In the genomic region with DNA sequence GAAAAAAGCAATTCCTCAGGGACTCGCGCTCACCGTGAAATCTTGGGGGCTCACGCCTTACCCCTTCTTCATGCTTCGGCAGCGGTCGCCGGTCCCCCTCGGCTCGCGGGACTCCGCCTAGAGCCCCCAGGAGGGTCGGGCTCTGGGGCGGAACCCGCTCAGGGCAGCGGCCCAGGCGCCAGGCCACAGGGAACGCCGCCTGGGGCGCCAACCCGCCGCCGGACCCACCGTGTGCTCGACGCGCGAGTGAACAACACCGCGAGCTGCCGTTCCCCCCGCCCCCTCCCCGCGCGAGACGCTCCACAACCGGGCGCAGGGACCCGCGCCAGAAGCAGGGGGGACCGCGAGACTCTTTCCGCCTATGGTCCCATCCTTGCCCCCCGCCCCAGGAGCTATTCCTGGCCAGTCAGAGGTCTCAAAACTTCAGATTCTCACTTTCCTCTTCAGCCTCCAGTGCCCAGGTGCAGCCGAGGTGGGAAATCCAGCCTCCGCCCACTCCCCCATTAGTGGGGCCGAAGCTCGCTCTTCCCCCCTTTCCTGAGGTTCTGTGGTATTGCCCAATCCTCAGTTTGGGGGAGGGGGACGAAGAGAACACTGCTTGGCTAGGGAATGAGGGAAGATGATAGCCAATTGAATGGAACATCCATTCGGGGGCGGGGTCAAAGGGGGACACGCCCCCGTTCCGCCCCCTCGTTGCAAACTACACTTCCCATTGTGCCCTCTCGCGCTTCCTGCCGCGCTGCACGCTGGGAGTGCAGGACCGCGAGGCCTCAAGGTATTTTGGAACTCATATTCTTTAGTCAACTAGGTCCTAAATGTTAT, we compare ENCODE assay signal across 8 cellular contexts. TPM values are rescaled to one million over a fixed set of nuclear protein-coding genes. Genes with fewer than 3 reads are reported as not detected.
DNase-seq lines count a peak whose midpoint lies in the region; ATAC-seq, FAIRE-seq and TF ChIP-seq lines count a peak whose summit lies in the region.

A gene (minus strand): TSS at position 265 of the 822 bp plus-strand sequence. CDS start 52,069 bp downstream, outside the sequence.

- TF ChIP-seq RAD21 in A549 (conservative IDR thresholded peaks at IDR 0.05 in 1 of 2, IDR thresholded peaks at IDR 0.05 in 1 of 2) = no peak

- H3K27me3 ChIP-seq in mammary epithelial cell (ENCODE audit: insufficient read depth, low read length) (no peaks in the 10 kb centered on the region), iPS-20b (ENCODE audit: insufficient read depth, low read length) (no peaks in the 10 kb centered on the region), skeletal muscle tissue (ENCODE audit: control insufficient read depth in 3 of 3, insufficient read depth in 3 of 3, low read length in 3 of 3) (no peaks in the 10 kb centered on the region)

- H3K9ac ChIP-seq in mammary epithelial cell (ENCODE audit: insufficient read depth, low read length) = peak within 1 kb of the TSS; percentile 91
- H3K9ac ChIP-seq in iPS-20b (ENCODE audit: low read depth, low read length) = peak within 1 kb of the TSS; percentile 97
- peak within 1 kb of the TSS; percentile 82 to 95 (median 91) for H3K9ac ChIP-seq in skeletal muscle tissue (ENCODE audit: low read depth in 1 of 3, low read length in 3 of 3)

- CTCF ChIA-PET in A549 (lab: Yijun Ruan, JAX) (interaction anchor here (1.0 to 3.6 kb wide), 6 partner anchors 9 to 213 kb away, joined by 3 to 13 read pairs (median 3); no protein-coding TSS in a partner anchor), mammary epithelial cell (lab: Charles Lee; ENCODE audit: low non-redundant PET) (interaction anchor here (0.6 to 0.7 kb wide), 2 partner anchors 696 to 898 kb away, joined by 5 to 15 read pairs; no protein-coding TSS in a partner anchor)

- peaks cover 43% of the 10 kb centered on the region for H3K4me1 ChIP-seq in A549
- H3K4me1 ChIP-seq in mammary epithelial cell (ENCODE audit: insufficient read depth, low read length) = peaks cover 13% of the 10 kb centered on the region
- H3K4me1 ChIP-seq in iPS-20b (ENCODE audit: insufficient read depth, low read length) = no peaks in the 10 kb centered on the region; the same call in 1 of the 2 replicates
- H3K4me1 ChIP-seq in skeletal muscle tissue (ENCODE audit: control insufficient read depth in 3 of 3, insufficient read depth in 3 of 3, low read length in 3 of 3) = peaks cover 10 to 35% (median 33%) of the 10 kb centered on the region in 3 donors

- BruUV-seq in mammary epithelial cell (replicated peaks; lab: Mats Ljungman, UMichigan) = no TSS peak

- H3K36me3 ChIP-seq in mammary epithelial cell (ENCODE audit: insufficient read depth, low read length) (no peaks in the 10 kb centered on the region), iPS-20b (ENCODE audit: insufficient read depth, low read depth, low read length) (peaks cover 7% of the 10 kb centered on the region; the same call in 1 of the 2 replicates), skeletal muscle tissue (ENCODE audit: control insufficient read depth in 3 of 3, insufficient read depth in 3 of 3, low read length in 3 of 3) (no peaks in the 10 kb centered on the region)

- 2% methylated on average over 12 of the region's 62 CpGs for WGBS in A549 (ENCODE audit: missing lambda C conversion rate)
- under 1% methylated on average over 18 of the region's 62 CpGs for WGBS in mammary epithelial cell (ENCODE audit: low coverage, missing lambda C conversion rate)

- in situ Hi-C loops in mammary epithelial cell (cut with MboI; ENCODE audit: low sequenced_read_pairs in 2 of 2) = loop anchor here in 1 of 2 donors (25.0 kb wide), 1 partner anchor 208 kb away; no protein-coding TSS in a partner anchor

- no peak for TF ChIP-seq CTCF in A549 (IDR thresholded peaks at IDR 0.05)
- no peak for TF ChIP-seq CTCF in VCaP (conservative IDR thresholded peaks at IDR 0.05)
- TF ChIP-seq CTCF in mammary epithelial cell (conservative IDR thresholded peaks at IDR 0.05 in 1 of 2, IDR thresholded peaks at IDR 0.05 in 1 of 2; ENCODE audit: extremely low read depth in 1 of 2, insufficient read depth in 1 of 2, low read depth in 1 of 2, low read length in 2 of 2) = no peak

- H3K79me2 ChIP-seq in mammary epithelial cell (ENCODE audit: insufficient read depth, low read length) = peaks cover 86% of the 10 kb centered on the region

- peak; percentile 44 for TF ChIP-seq POLR2A in A549 (IDR thresholded peaks at IDR 0.05; ENCODE audit: low read length)

- peak within 1 kb of the TSS; percentile 100 for H2AFZ ChIP-seq in mammary epithelial cell (ENCODE audit: low read depth, low read length)

- H3K4me2 ChIP-seq in A549 (peak within 1 kb of the TSS; percentile 91), mammary epithelial cell (ENCODE audit: insufficient read depth, low read depth, low read length) (peak within 1 kb of the TSS; percentile 91)

- POLR2A ChIA-PET in A549 (lab: Yijun Ruan, JAX) = no interaction called here

- H3K4me3 ChIP-seq in A549 = peak within 1 kb of the TSS; percentile 95
- H3K4me3 ChIP-seq in mammary epithelial cell (replicated peaks in 1 of 3; ENCODE audit: insufficient read depth in 1 of 3, low read depth in 2 of 3, low read length in 3 of 3) = peak within 1 kb of the TSS; percentile 86 to 95 (median 91)
- H3K4me3 ChIP-seq in iPS-20b (ENCODE audit: low read length) = peak within 1 kb of the TSS; percentile 93
- peak within 1 kb of the TSS; percentile 89 to 100 (median 99) for H3K4me3 ChIP-seq in skeletal muscle tissue (ENCODE audit: low read length in 3 of 3)

- H4K20me1 ChIP-seq in mammary epithelial cell (ENCODE audit: insufficient read depth, low read length) = no peaks in the 10 kb centered on the region

- DNase-seq in A549 (ENCODE audit: low read depth in 1 of 2, low spot score in 1 of 2) (peak; percentile 62 to 96), NCI-H2196 (lab: John Stamatoyannopoulos, UW; ENCODE audit: unreplicated experiment) (peak; percentile 96), mammary epithelial cell (peak; percentile 98)

- peak within 1 kb of the TSS; percentile 94 to 96 for H3K27ac ChIP-seq in A549
- H3K27ac ChIP-seq in VCaP = peak within 1 kb of the TSS; percentile 96
- peak within 1 kb of the TSS; percentile 90 for H3K27ac ChIP-seq in mammary epithelial cell (ENCODE audit: insufficient read depth, low read depth, low read length)
- H3K27ac ChIP-seq in iPS-20b (ENCODE audit: low read length) = peak within 1 kb of the TSS; percentile 99
- H3K27ac ChIP-seq in skeletal muscle tissue (ENCODE audit: low read depth, low read length) = peak within 1 kb of the TSS; percentile 53

- no peak for TF ChIP-seq EP300 in A549 (IDR thresholded peaks at IDR 0.05)

- peak; percentile 85 to 92 for ATAC-seq in A549
- ATAC-seq in GM18868 (IDR thresholded peaks at IDR 0.05; ENCODE audit: unreplicated experiment) = peak; percentile 83
- ATAC-seq in HG03135 (IDR thresholded peaks at IDR 0.05; ENCODE audit: unreplicated experiment) = peak; percentile 87

- peak; percentile 36 for FAIRE-seq in A549 (lab: Jason Lieb, UNC)

- H3K9me3 ChIP-seq in A549 = no peaks in the 10 kb centered on the region
- no peaks in the 10 kb centered on the region for H3K9me3 ChIP-seq in mammary epithelial cell (replicated peaks; ENCODE audit: insufficient read depth, low read length)
- H3K9me3 ChIP-seq in iPS-20b (ENCODE audit: insufficient read depth, low read depth, low read length) = no peaks in the 10 kb centered on the region
- H3K9me3 ChIP-seq in skeletal muscle tissue (ENCODE audit: control insufficient read depth in 3 of 3, low read length in 3 of 3) = no peaks in the 10 kb centered on the region

- intact Hi-C loops in mammary epithelial cell (cut with micrococcal nuclease) = loop anchor here (2.0 to 5.0 kb wide), 5 partner anchors 39 to 1172 kb away; no protein-coding TSS in a partner anchor

- dilution Hi-C loops in mammary epithelial cell (cut with HindIII; ENCODE audit: low sequenced_read_pairs) = no loop called here

TF ChIP-seq in A549, 52 proteins besides CTCF, POLR2A, EP300 and RAD21 (continues in another document):
- peak; percentile 64 to 91; a peak in 3 of 4 replicates for TF ChIP-seq CEBPB (IDR thresholded peaks at IDR 0.05)
- no peak for TF ChIP-seq ZNF302 (CRISPR knock-in tag; IDR thresholded peaks at IDR 0.05)
- no peak for TF ChIP-seq KDM1A (IDR thresholded peaks at IDR 0.05; ENCODE audit: low read depth)
- TF ChIP-seq JUNB (IDR thresholded peaks at IDR 0.05) = no peak
- no peak for TF ChIP-seq EHF (CRISPR knock-in tag; IDR thresholded peaks at IDR 0.05)
- no peak for TF ChIP-seq TP53 (CRISPR knock-in tag; IDR thresholded peaks at IDR 0.05)
- TF ChIP-seq HOXA7 (CRISPR knock-in tag; IDR thresholded peaks at IDR 0.05) = no peak
- no peak for TF ChIP-seq HOXB5 (CRISPR knock-in tag; IDR thresholded peaks at IDR 0.05)
- TF ChIP-seq, protein P1, sequence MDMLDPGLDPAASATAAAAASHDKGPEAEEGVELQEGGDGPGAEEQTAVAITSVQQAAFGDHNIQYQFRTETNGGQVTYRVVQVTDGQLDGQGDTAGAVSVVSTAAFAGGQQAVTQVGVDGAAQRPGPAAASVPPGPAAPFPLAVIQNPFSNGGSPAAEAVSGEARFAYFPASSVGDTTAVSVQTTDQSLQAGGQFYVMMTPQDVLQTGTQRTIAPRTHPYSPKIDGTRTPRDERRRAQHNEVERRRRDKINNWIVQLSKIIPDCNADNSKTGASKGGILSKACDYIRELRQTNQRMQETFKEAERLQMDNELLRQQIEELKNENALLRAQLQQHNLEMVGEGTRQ (IDR thresholded peaks at IDR 0.05) = no peak
- no peak for TF ChIP-seq RCOR1 (IDR thresholded peaks at IDR 0.05; ENCODE audit: low read depth, low read length)
- no peak for TF ChIP-seq ESRRA (IDR thresholded peaks at IDR 0.05; ENCODE audit: borderline replicate concordance, low read length)
- TF ChIP-seq ZSCAN20 (CRISPR knock-in tag; IDR thresholded peaks at IDR 0.05) = no peak
- TF ChIP-seq NFE2L2 (conservative IDR thresholded peaks at IDR 0.05; ENCODE audit: low read length) = no peak
- no peak for TF ChIP-seq TFCP2L1 (CRISPR knock-in tag; IDR thresholded peaks at IDR 0.05)

RNA-seq across cellular contexts. Expression of the gene that starts here (rescaled TPM):
- polyA plus RNA-seq in A549 (2011; rRNA removed) = 18.2 and 21.0 TPM in 2 replicates
- 14.9 and 17.1 TPM in 2 replicates for polyA plus RNA-seq in A549 (2012; cell fraction: cytosol; rRNA removed)
- polyA plus RNA-seq in A549 (2012; cell fraction: nucleus; rRNA removed) = 9.8 and 12.1 TPM in 2 replicates
- 10.0 to 12.8 TPM (median 11.4 TPM) in 3 replicates for polyA plus RNA-seq in A549 (2017; fragmentation: RNase III; extraction: RNeasy Plus Mini Kit Qiagen cat#74134 plus additional on column Dnase treatment)
- 6.3 and 7.5 TPM in 2 replicates for polyA minus RNA-seq in A549 (2011; rRNA and poly(A)+ RNA removed)
- total RNA-seq in mammary epithelial cell = 10 to 100 TPM; 14.7 to 32.9 TPM
- polyA plus RNA-seq in mammary epithelial cell = 21.2 TPM
- polyA minus RNA-seq in mammary epithelial cell = 11.7 TPM
- total RNA-seq in skeletal muscle tissue = 2.1 TPM

Comparison
In these comparisons a context has a peak if more than half of its experiments do, and no peak if none do; other contexts are left out.
1. Peak in every context shown above with its lines: DNase-seq, ATAC-seq, H3K4me3 ChIP-seq and H3K27ac ChIP-seq.